In genomic region chr17:42287305-42288077, GRCh38 we compare ENCODE assay signal across 8 cellular contexts. TPM values are rescaled to one million over a fixed set of nuclear protein-coding genes. Genes with fewer than 3 reads are reported as not detected.
DNase-seq lines count a peak whose midpoint lies in the region; ATAC-seq and TF ChIP-seq lines count a peak whose summit lies in the region.

No MANE protein-coding gene starts in this region.

- H3K27ac ChIP-seq in heart right ventricle (peak overlapping the region; percentile 78 to 96 (median 90)), rectal smooth muscle tissue (ENCODE audit: low read depth, low read length) (peak overlapping the region; percentile 85)

- intact Hi-C loops in heart right ventricle (cut with DNase I): loop anchor here in 2 of 10 donors (10.0 kb wide), 1 partner anchor 63 kb away; no protein-coding TSS in a partner anchor

- 27 to 30% methylated on average over 20 of the region's 20 CpGs for WGBS in heart right ventricle, 2 donors

- H3K27me3 Mint-ChIP-seq in activated naive CD4-positive, alpha-beta T cell treated with anti-CD3 and anti-CD28 coated beads, Interleukin-2, amount 50 U/mL, for 24 hours: no peaks in the 10 kb centered on the region

- peak; percentile 62 for TF ChIP-seq POLR2A in GM18526 (IDR thresholded peaks at IDR 0.05; ENCODE audit: extremely low read depth, insufficient read length)
- peak; percentile 64 for TF ChIP-seq POLR2A in NB4 (IDR thresholded peaks at IDR 0.05; ENCODE audit: extremely low read depth, insufficient read length)

- no peaks in the 10 kb centered on the region for H3K9me3 Mint-ChIP-seq in activated naive CD4-positive, alpha-beta T cell treated with anti-CD3 and anti-CD28 coated beads, Interleukin-2, amount 50 U/mL, for 24 hours

- DNase-seq in NB4 (ENCODE audit: low read depth) (peak; percentile 75), heart right ventricle (peak; percentile 53 to 55), hepatic stellate cell (ENCODE audit: low spot score) (no peak), COR-L47 (lab: John Stamatoyannopoulos, UW) (no peak)

- peaks cover 62% of the 10 kb centered on the region for H3K4me1 Mint-ChIP-seq in activated naive CD4-positive, alpha-beta T cell treated with anti-CD3 and anti-CD28 coated beads, Interleukin-2, amount 50 U/mL, for 24 hours

- H3K4me3 Mint-ChIP-seq in activated naive CD4-positive, alpha-beta T cell treated with anti-CD3 and anti-CD28 coated beads, Interleukin-2, amount 50 U/mL, for 24 hours: peak overlapping the region; percentile 90

- peak overlapping the region; percentile 68 for H3K9ac ChIP-seq in rectal smooth muscle tissue (ENCODE audit: low read length)

- ATAC-seq in heart right ventricle (peak; percentile 19 to 68 (median 43)), GM21717 (IDR thresholded peaks at IDR 0.05; ENCODE audit: unreplicated experiment) (no peak)

- TF ChIP-seq CTCF in NB4 (IDR thresholded peaks at IDR 0.05; ENCODE audit: low read depth, low read length): no peak
- no peak for TF ChIP-seq CTCF in heart right ventricle (IDR thresholded peaks at IDR 0.05)

- H3K27me3 ChIP-seq in heart right ventricle (no peaks in the 10 kb centered on the region), rectal smooth muscle tissue (ENCODE audit: control insufficient read depth, insufficient read depth, low read length) (no peaks in the 10 kb centered on the region)

- no peaks in the 10 kb centered on the region for H3K9me3 ChIP-seq in heart right ventricle

- peaks cover 21% of the 10 kb centered on the region for H3K36me3 Mint-ChIP-seq in activated naive CD4-positive, alpha-beta T cell treated with anti-CD3 and anti-CD28 coated beads, Interleukin-2, amount 50 U/mL, for 24 hours

- peaks cover 0 to 22% (median 0%) of the 10 kb centered on the region in 9 donors for H3K36me3 ChIP-seq in heart right ventricle
- H3K36me3 ChIP-seq in rectal smooth muscle tissue (ENCODE audit: control insufficient read depth, insufficient read depth, low read length): no peaks in the 10 kb centered on the region

- H3K27ac Mint-ChIP-seq in activated naive CD4-positive, alpha-beta T cell treated with anti-CD3 and anti-CD28 coated beads, Interleukin-2, amount 50 U/mL, for 24 hours: peak overlapping the region; percentile 99

- H3K4me3 ChIP-seq in NB4 (ENCODE audit: low read depth, low read length) (peak overlapping the region; percentile 57), heart right ventricle (peak overlapping the region; percentile 50 to 83 (median 66)), rectal smooth muscle tissue (ENCODE audit: low read length) (peak overlapping the region; percentile 80)

- peaks cover 11 to 57% (median 30%) of the 10 kb centered on the region in 9 donors for H3K4me1 ChIP-seq in heart right ventricle
- H3K4me1 ChIP-seq in rectal smooth muscle tissue (ENCODE audit: control insufficient read depth, insufficient read depth, low read length): peaks cover 10% of the 10 kb centered on the region

RNA-seq across cellular contexts. Expression of gene STAT5A, which starts 0.8 kb away (rescaled TPM):
- 10 to 100 TPM; 13.4 to 28.5 (median 16.1) TPM for total RNA-seq in heart right ventricle
- polyA plus RNA-seq in heart right ventricle: 10 to 100 TPM in 1 of 2 donors, 1 to 10 TPM in 1; 8.2 to 11.9 TPM

RNA-seq across cellular contexts. Expression of gene STAT5B, which starts 11.3 kb away (rescaled TPM):
- 10 to 100 TPM; 26.3 to 34.7 (median 30.8) TPM for total RNA-seq in heart right ventricle
- 10 to 100 TPM; 14.4 to 22.5 TPM for polyA plus RNA-seq in heart right ventricle

Comparison
In these comparisons a context has a peak if more than half of its experiments do, and no peak if none do; other contexts are left out.
1. DNase-seq: peak in NB4 (single experiment) and heart right ventricle (2 of 2); none in hepatic stellate cell (single experiment) and COR-L47 (single experiment).
2. Peak in every context shown above with its lines, with median percentiles within 50 percentile points of each other: H3K4me3 ChIP-seq.